ENCODE assay signal across 15 cellular contexts in the genomic region with DNA sequence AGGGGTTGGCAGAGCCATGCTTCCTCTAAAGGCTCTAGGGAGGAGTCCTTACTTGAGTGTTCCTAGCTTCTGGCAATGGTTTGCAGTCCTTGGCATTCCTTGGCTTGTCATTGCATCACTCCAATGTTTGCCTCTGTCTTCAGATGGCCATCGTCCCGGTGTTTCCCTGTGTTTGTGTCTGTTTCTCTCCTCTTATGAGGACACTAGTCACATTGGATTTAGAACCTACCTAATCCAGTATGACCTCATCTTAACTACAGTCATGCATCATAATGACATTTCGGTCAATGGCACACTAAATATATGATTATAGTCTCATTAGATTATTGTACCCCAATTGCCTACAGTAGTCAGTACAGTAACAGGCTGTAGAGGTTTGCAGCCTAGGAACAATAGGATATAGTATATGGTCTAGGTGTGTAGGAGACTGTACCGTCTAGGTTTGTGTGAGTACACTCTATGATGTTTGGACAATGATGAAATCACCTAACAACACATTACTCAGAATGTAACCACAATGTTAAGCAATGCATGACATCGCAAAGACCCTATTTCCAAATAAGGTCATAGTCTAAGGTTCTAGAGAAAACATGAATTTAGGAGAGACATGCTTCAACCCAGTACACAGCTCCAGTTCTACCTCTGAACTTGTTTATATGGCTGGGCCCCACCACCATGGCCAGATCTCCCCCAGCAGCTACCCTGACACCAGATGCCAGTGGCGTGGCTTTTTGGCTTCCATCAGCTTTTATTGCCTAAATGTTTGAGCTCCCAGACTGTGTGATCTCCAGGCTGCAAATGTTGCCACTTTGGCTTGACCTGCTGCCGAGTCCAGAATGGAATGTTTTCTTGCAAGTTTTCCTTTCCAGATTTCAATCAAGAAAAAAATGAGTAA. TPM values are rescaled to one million over a fixed set of nuclear protein-coding genes. Genes with fewer than 3 reads are reported as not detected.
A peak's percentile ranks its signal among the peaks of the same experiment; 100 is the strongest.
DNase-seq lines count a peak whose midpoint lies in the region; ATAC-seq and TF ChIP-seq lines count a peak whose summit lies in the region.
"Had no signal": no experiment of that assay in that cellular context is flagged by ENCODE, and none has a peak within 500 bp of the region (broad histone marks: within the 10 kb centered on the region; RNA-seq: fewer than 3 reads in every experiment).

No MANE protein-coding gene starts in this region.

- H3K4me3 ChIP-seq in heart right ventricle (no peak overlapping the region), body of pancreas (no peak overlapping the region)
- H3K4me3 ChIP-seq: esophagus muscularis mucosa, SJCRH30 had no signal

- H3K36me3 Mint-ChIP-seq in activated CD4-positive, alpha-beta memory T cell treated with anti-CD3 and anti-CD28 coated beads, Interleukin-2, amount 10 ng/mL, durations not matched to agents 7 days and 5 days (ENCODE audit: low read depth): no peaks in the 10 kb centered on the region

- H3K36me3 ChIP-seq in heart right ventricle (no peaks in the 10 kb centered on the region), body of pancreas (replicated peaks in 1 of 2; ENCODE audit: insufficient read depth in 1 of 2, low read depth in 2 of 2) (no peaks in the 10 kb centered on the region)
- H3K36me3 ChIP-seq: esophagus muscularis mucosa, SJCRH30 had no signal

- TF ChIP-seq CTCF in heart right ventricle (IDR thresholded peaks at IDR 0.05) (no peak), body of pancreas (IDR thresholded peaks at IDR 0.05) (no peak)

- no peaks in the 10 kb centered on the region for H3K4me1 ChIP-seq in heart right ventricle
- no peaks in the 10 kb centered on the region for H3K4me1 ChIP-seq in body of pancreas
- H3K4me1 ChIP-seq: esophagus muscularis mucosa, SJCRH30 had no signal

- peak; percentile 20 for DNase-seq in Right ventricle myocardium superior
- no peak for DNase-seq in heart right ventricle
- DNase-seq in SKM-1 (lab: John Stamatoyannopoulos, UW; ENCODE audit: unreplicated experiment): peak; percentile 49
- DNase-seq in fibroblast of the conjunctiva (ENCODE audit: low read depth): peak; percentile 20
- DNase-seq in activated CD4-positive, alpha-beta T cell treated with anti-CD3 and anti-CD28 coated beads for 48 hours: no peak
- DNase-seq in GM19238 (ENCODE audit: insufficient read length, low spot score): no peak
- DNase-seq in body of pancreas: no peak
- no peak for DNase-seq in activated CD4-positive, alpha-beta memory T cell treated with anti-CD3 and anti-CD28 coated beads, Interleukin-2, amount 10 ng/mL, durations not matched to agents 7 days and 5 days
- DNase-seq: activated CD4-positive, alpha-beta T cell treated with anti-CD3 and anti-CD28 coated beads for 1 hour; activated T-cell treated with anti-CD3 and anti-CD28 coated beads, Interleukin-2, amount 50 U/mL, for 72 hours; NCI-H2171 treated with DMSO at 0.1 percent for 48 hours; SJCRH30 had no signal

- CTCF ChIA-PET in activated CD4-positive, alpha-beta memory T cell treated with anti-CD3 and anti-CD28 coated beads, Interleukin-2, amount 10 ng/mL, durations not matched to agents 7 days and 5 days (lab: Charles Lee): no interaction called here

- ATAC-seq in Right ventricle myocardium superior (ENCODE audit: poor library complexity) (no peak), heart right ventricle (no peak), body of pancreas (no peak)

- H3K4me1 Mint-ChIP-seq in activated CD4-positive, alpha-beta memory T cell treated with anti-CD3 and anti-CD28 coated beads, Interleukin-2, amount 10 ng/mL, durations not matched to agents 7 days and 5 days: no peaks in the 10 kb centered on the region
- H3K4me1 Mint-ChIP-seq: neural crest cell had no signal

- no peak for TF ChIP-seq POLR2A in body of pancreas (IDR thresholded peaks at IDR 0.05)

- H3K9me3 Mint-ChIP-seq in activated CD4-positive, alpha-beta memory T cell treated with anti-CD3 and anti-CD28 coated beads, Interleukin-2, amount 10 ng/mL, durations not matched to agents 7 days and 5 days: no peaks in the 10 kb centered on the region

- no peak overlapping the region for H3K27ac Mint-ChIP-seq in activated CD4-positive, alpha-beta memory T cell treated with anti-CD3 and anti-CD28 coated beads, Interleukin-2, amount 10 ng/mL, durations not matched to agents 7 days and 5 days
- H3K27ac Mint-ChIP-seq: activated T-cell treated with anti-CD3 and anti-CD28 coated beads, Interleukin-2, amount 50 U/mL, for 72 hours had no signal

- H3K4me3 Mint-ChIP-seq in activated CD4-positive, alpha-beta memory T cell treated with anti-CD3 and anti-CD28 coated beads, Interleukin-2, amount 10 ng/mL, durations not matched to agents 7 days and 5 days: no peak overlapping the region
- H3K4me3 Mint-ChIP-seq: activated T-cell treated with anti-CD3 and anti-CD28 coated beads, Interleukin-2, amount 50 U/mL, for 72 hours; neural crest cell had no signal

- H3K27me3 ChIP-seq in heart right ventricle (no peaks in the 10 kb centered on the region), body of pancreas (no peaks in the 10 kb centered on the region)
- H3K27me3 ChIP-seq: esophagus muscularis mucosa, SJCRH30 had no signal

- peaks cover 0 to 30% (median 5%) of the 10 kb centered on the region in 11 donors for H3K9me3 ChIP-seq in heart right ventricle
- peaks cover 0 to 1% (median 0%) of the 10 kb centered on the region in 3 donors for H3K9me3 ChIP-seq in body of pancreas
- H3K9me3 ChIP-seq: SJCRH30 had no signal

- intact Hi-C loops in Right ventricle myocardium superior (cut with DNase I): no loop called here
- intact Hi-C loops in heart right ventricle (cut with DNase I): no loop called here
- intact Hi-C loops in body of pancreas (cut with DNase I): no loop called here

- POLR2A ChIA-PET in activated CD4-positive, alpha-beta memory T cell treated with anti-CD3 and anti-CD28 coated beads, Interleukin-2, amount 10 ng/mL, durations not matched to agents 7 days and 5 days (lab: Charles Lee): no interaction called here

- H3K27ac ChIP-seq in heart right ventricle (no peak overlapping the region), body of pancreas (no peak overlapping the region)
- H3K27ac ChIP-seq: esophagus muscularis mucosa, SJCRH30 had no signal

- peaks cover 5% of the 10 kb centered on the region for H3K27me3 Mint-ChIP-seq in activated CD4-positive, alpha-beta memory T cell treated with anti-CD3 and anti-CD28 coated beads, Interleukin-2, amount 10 ng/mL, durations not matched to agents 7 days and 5 days

- 70 to 84% methylated on average over 7 of the region's 7 CpGs for WGBS in heart right ventricle, 2 donors
- WGBS in body of pancreas, 2 donors: 59 to 61% methylated on average over 7 of the region's 7 CpGs

RNA-seq across cellular contexts. Expression of a gene that starts 22.1 kb away (rescaled TPM):
- total RNA-seq in Right ventricle myocardium superior (not detected), heart right ventricle (not detected), body of pancreas (under 1 TPM in 1 of 2 donors, not detected in 1; 0.26 TPM)
- polyA plus RNA-seq in heart right ventricle: under 1 TPM in 1 of 2 donors, not detected in 1; under 0.01 TPM
- not detected for total RNA-seq in activated CD4-positive, alpha-beta memory T cell treated with anti-CD3 and anti-CD28 coated beads, Interleukin-2, amount 10 ng/mL, durations not matched to agents 7 days and 5 days
- total RNA-seq: A673; activated T-cell treated with anti-CD3 and anti-CD28 coated beads, Interleukin-2, amount 50 U/mL, for 72 hours; neural crest cell had no signal

Comparison
In these comparisons a context has a peak if more than half of its experiments do, and no peak if none do; other contexts are left out.
1. DNase-seq: peak in Right ventricle myocardium superior (single experiment), SKM-1 (single experiment) and fibroblast of the conjunctiva (single experiment); none in heart right ventricle (0 of 2), activated CD4-positive, alpha-beta T cell treated with anti-CD3 and anti-CD28 coated beads for 48 hours (single experiment), GM19238 (single experiment), body of pancreas (0 of 4) and activated CD4-positive, alpha-beta memory T cell treated with anti-CD3 and anti-CD28 coated beads, Interleukin-2, amount 10 ng/mL, durations not matched to agents 7 days and 5 days (single experiment).